ENCODE assay signal across 11 cellular contexts in the genomic region with DNA sequence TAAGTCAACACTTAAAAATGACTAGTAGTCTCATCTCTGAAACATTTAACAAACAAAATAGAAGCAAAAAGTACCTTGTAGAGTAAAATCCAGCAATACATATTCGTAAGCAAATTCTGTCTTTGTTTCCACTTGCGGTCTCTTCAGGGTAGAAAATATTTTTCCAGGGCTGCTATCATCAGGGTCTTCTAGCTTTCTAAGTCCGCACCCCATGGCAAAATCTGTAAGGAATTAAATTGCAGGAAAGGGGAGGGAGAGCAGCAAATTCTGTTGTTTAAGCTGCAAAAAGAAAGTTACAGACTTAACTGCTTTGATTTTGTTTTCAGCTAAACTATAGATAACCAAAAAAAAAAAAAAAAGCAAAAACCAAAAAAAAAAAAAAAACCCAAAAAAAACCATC. TPM values are rescaled to one million over a fixed set of nuclear protein-coding genes. Genes with fewer than 3 reads are reported as not detected.
DNase-seq lines count a peak whose midpoint lies in the region; ATAC-seq and TF ChIP-seq lines count a peak whose summit lies in the region.
"Had no signal": no experiment of that assay in that cellular context is flagged by ENCODE, and none has a peak within 500 bp of the region (broad histone marks: within the 10 kb centered on the region; RNA-seq: fewer than 3 reads in every experiment).

A gene with protein sequence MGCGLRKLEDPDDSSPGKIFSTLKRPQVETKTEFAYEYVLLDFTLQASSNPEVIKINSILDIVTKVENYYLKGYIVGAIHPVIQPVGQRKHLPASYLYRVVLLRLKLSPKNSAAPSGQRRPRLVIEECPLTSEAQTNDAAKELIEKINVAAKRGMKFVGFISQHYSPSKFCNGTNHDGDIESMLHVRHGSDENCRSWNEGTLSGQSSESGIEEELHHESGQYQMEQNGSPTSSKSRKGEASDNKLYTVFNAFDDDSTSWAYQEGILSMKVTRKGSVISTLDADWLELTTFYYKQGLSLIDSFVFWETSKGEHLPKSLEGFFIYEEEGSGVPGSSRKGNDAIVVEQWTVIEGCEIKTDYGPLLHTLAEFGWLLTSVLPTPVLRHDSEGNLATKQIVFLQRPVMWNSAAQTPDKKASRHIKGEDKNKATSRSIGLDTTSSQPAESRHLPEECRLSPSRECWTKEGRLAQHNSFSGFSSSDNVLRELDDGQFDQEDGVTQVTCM (minus strand): TSS at position 342 of the 400 bp plus-strand sequence. CDS start 129 bp downstream, at position 213.

- no peaks in the 10 kb centered on the region for H3K27me3 ChIP-seq in GM23248 (replicated peaks; ENCODE audit: insufficient read depth)

- H3F3A ChIP-seq in GM23248 (ENCODE audit: insufficient read depth) = peaks cover 4% of the 10 kb centered on the region

- peak within 1 kb of the TSS; percentile 93 for H2AFZ ChIP-seq in GM23248

- DNase-seq in GM23248 (peak; percentile 40), caudate nucleus (lab: John Stamatoyannopoulos, UW) (no peak), iris pigment epithelial cell (ENCODE audit: low read depth) (peak; percentile 36), sciatic nerve (ENCODE audit: low spot score) (no peak), COLO829 (ENCODE audit: low spot score) (no peak), GM10266 (ENCODE audit: extremely low spot score) (no peak)
- no peak for DNase-seq in activated effector memory CD4-positive, alpha-beta T cell treated with anti-CD3 and anti-CD28 coated beads, Interleukin-2, amount 50 U/mL, for 16 hours
- no peak for DNase-seq in NK-92 treated with Interleukin-12 subunit alpha and Interleukin-12 subunit beta, amount 100 ng/mL, for 24 hours (lab: John Stamatoyannopoulos, UW)
- DNase-seq: effector memory CD8-positive, alpha-beta T cell had no signal

- TF ChIP-seq CTCF in GM10266 (IDR thresholded peaks at IDR 0.05; ENCODE audit: control insufficient read depth, insufficient read depth, low read depth, missing control alignments) = no peak

- H3K79me2 ChIP-seq in GM23248 (ENCODE audit: insufficient read depth) = no peaks in the 10 kb centered on the region

- H3K4me3 ChIP-seq in GM23248 = peak within 1 kb of the TSS; percentile 85

- peak within 1 kb of the TSS; percentile 96 for H3K9ac ChIP-seq in GM23248

- H3K4me1 ChIP-seq in GM23248 (ENCODE audit: insufficient read depth) = peaks cover 30% of the 10 kb centered on the region

- no peaks in the 10 kb centered on the region for H3K9me3 ChIP-seq in GM23248 (ENCODE audit: low read depth)

- H3K9me2 ChIP-seq in GM23248 (ENCODE audit: insufficient read depth) = no peaks in the 10 kb centered on the region

- ATAC-seq in sciatic nerve = peak; percentile 38
- ATAC-seq: effector memory CD8-positive, alpha-beta T cell; Panc1 had no signal

- H3K4me2 ChIP-seq in GM23248 (ENCODE audit: unreplicated experiment) = peak within 1 kb of the TSS; percentile 97

- intact Hi-C loops in sciatic nerve (cut with DNase I) = no loop called here

- H4K20me1 ChIP-seq in GM23248 (ENCODE audit: insufficient read depth) = no peaks in the 10 kb centered on the region

- in situ Hi-C loops in GM23248 (cut with MboI) = no loop called here

- H3K36me3 ChIP-seq in GM23248 (ENCODE audit: low read depth) = no peaks in the 10 kb centered on the region

- WGBS in GM23248 (ENCODE audit: low coverage in 1 of 2, low lambda C conversion rate in 2 of 2, missing lambda C conversion rate in 2 of 2), 2 experiments = 0 to 1% methylated on average over 3 of the region's 3 CpGs

- H3K27ac ChIP-seq in GM23248 (peak within 1 kb of the TSS; percentile 91), caudate nucleus (ENCODE audit: low read depth, low read length) (peak within 1 kb of the TSS; percentile 97)

RNA-seq across cellular contexts. Expression of the gene that starts here (rescaled TPM):
- 1.6 and 2.1 TPM in 2 replicates for total RNA-seq in GM23248 (2014; rRNA removed; shearing (Covaris generic))
- 2.2 and 2.6 TPM in 2 replicates for polyA plus RNA-seq in GM23248 (2016; fragmentation: Nextera tagmentation; extraction: Ambion mirVana)
- total RNA-seq in sciatic nerve = 47.7 TPM
- total RNA-seq: MCF 10A had no signal

Comparison
In these comparisons a context has a peak if more than half of its experiments do, and no peak if none do; other contexts are left out.
1. RNA of the gene that starts here (total RNA-seq): 47.7 TPM in sciatic nerve (single experiment); 1.6 to 2.1 TPM in GM23248; every median in the first group is over 10 times any median in the second.
2. DNase-seq: peak in GM23248 (single experiment) and iris pigment epithelial cell (single experiment); none in caudate nucleus (0 of 61), sciatic nerve (single experiment), COLO829 (single experiment), activated effector memory CD4-positive, alpha-beta T cell treated with anti-CD3 and anti-CD28 coated beads, Interleukin-2, amount 50 U/mL, for 16 hours (single experiment), GM10266 (single experiment) and NK-92 treated with Interleukin-12 subunit alpha and Interleukin-12 subunit beta, amount 100 ng/mL, for 24 hours (single experiment).